Comparison of ENCODE assay signal across 17 cellular contexts in the genomic region with DNA sequence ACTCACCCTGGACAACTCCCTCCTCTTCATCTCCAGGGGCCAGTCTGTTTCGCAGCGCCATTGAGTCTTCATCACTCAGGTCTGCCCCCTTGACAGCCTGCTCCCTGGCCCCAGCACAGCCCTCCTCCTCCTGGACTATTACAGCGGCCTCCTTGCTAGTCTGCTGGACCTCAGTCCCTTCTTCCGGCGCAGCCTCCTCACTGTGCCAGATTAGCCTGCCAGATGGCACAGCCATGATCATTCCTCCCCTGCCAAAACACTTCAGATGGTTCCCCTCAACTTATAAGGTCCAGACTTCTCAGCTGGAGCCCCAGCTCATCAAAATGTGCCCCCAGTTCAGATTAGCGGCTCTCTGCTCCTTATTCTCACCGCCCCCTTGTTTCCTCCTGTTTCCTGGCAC. TPM values are rescaled to one million over a fixed set of nuclear protein-coding genes. Genes with fewer than 3 reads are reported as not detected.
DNase-seq lines count a peak whose midpoint lies in the region; ATAC-seq and TF ChIP-seq lines count a peak whose summit lies in the region.
"Had no signal": no experiment of that assay in that cellular context is flagged by ENCODE, and none has a peak within 500 bp of the region (broad histone marks: within the 10 kb centered on the region; RNA-seq: fewer than 3 reads in every experiment).

No MANE protein-coding gene starts in this region.

- TF ChIP-seq CTCF in fibroblast of pulmonary artery (IDR thresholded peaks at IDR 0.05; ENCODE audit: low read length, missing control alignments), result no peak

- DNase-seq in T-helper 1 cell (no peak), fibroblast of pulmonary artery (ENCODE audit: low read depth) (peak; percentile 47), pons (ENCODE audit: low spot score) (no peak), MV-4-11 (lab: John Stamatoyannopoulos, UW) (no peak)
- no peak for DNase-seq in activated CD8-positive, alpha-beta memory T cell treated with anti-CD3 and anti-CD28 coated beads, Interleukin-2, amount 10 ng/mL, durations not matched to agents 7 days and 5 days
- DNase-seq in stimulated activated effector memory CD8-positive, alpha-beta T cell treated with anti-CD3 and anti-CD28 coated beads, Interleukin-12 subunit alpha, Interleukin-12 subunit beta, amount 100 ng/mL, for 72 hours (ENCODE audit: low spot score in 2 of 2), result no peak
- DNase-seq: activated T-cell treated with anti-CD3 and anti-CD28 coated beads for 4 hours, aorta, DMS53, heart right ventricle, left colon, NCI-H1048, NCI-H526 treated with DMSO at 0.1 percent for 48 hours, nephron progenitor cell, SIG-M5 had no signal

- H3K4me3 Mint-ChIP-seq in T-helper 1 cell treated with Interleukin-12 subunit alpha and Interleukin-12 subunit beta and Interleukin-4 antibody, amounts not matched to agents 30 μg/mL and 1 μg/mL, for 36 hours, result no peak overlapping the region
- H3K4me3 Mint-ChIP-seq in activated CD8-positive, alpha-beta memory T cell treated with anti-CD3 and anti-CD28 coated beads, Interleukin-2, amount 10 ng/mL, durations not matched to agents 7 days and 5 days, result no peak overlapping the region
- no peak overlapping the region for H3K4me3 Mint-ChIP-seq in stimulated activated effector memory CD8-positive, alpha-beta T cell treated with anti-CD3 and anti-CD28 coated beads, Interleukin-12 subunit alpha, Interleukin-12 subunit beta, amount 100 ng/mL, for 72 hours
- H3K4me3 Mint-ChIP-seq: nephron progenitor cell had no signal

- peaks cover 5% of the 10 kb centered on the region for H3K4me1 Mint-ChIP-seq in T-helper 1 cell treated with Interleukin-12 subunit alpha and Interleukin-12 subunit beta and Interleukin-4 antibody, amounts not matched to agents 30 μg/mL and 1 μg/mL, for 36 hours (ENCODE audit: low read depth)
- no peaks in the 10 kb centered on the region for H3K4me1 Mint-ChIP-seq in activated CD8-positive, alpha-beta memory T cell treated with anti-CD3 and anti-CD28 coated beads, Interleukin-2, amount 10 ng/mL, durations not matched to agents 7 days and 5 days
- H3K4me1 Mint-ChIP-seq in stimulated activated effector memory CD8-positive, alpha-beta T cell treated with anti-CD3 and anti-CD28 coated beads, Interleukin-12 subunit alpha, Interleukin-12 subunit beta, amount 100 ng/mL, for 72 hours, result peaks cover 24% of the 10 kb centered on the region

- H3K36me3 Mint-ChIP-seq in T-helper 1 cell treated with Interleukin-12 subunit alpha and Interleukin-12 subunit beta and Interleukin-4 antibody, amounts not matched to agents 30 μg/mL and 1 μg/mL, for 36 hours (ENCODE audit: low read depth), result peaks cover 10% of the 10 kb centered on the region
- H3K36me3 Mint-ChIP-seq in activated CD8-positive, alpha-beta memory T cell treated with anti-CD3 and anti-CD28 coated beads, Interleukin-2, amount 10 ng/mL, durations not matched to agents 7 days and 5 days, result peaks cover 6% of the 10 kb centered on the region
- peaks cover 39% of the 10 kb centered on the region for H3K36me3 Mint-ChIP-seq in stimulated activated effector memory CD8-positive, alpha-beta T cell treated with anti-CD3 and anti-CD28 coated beads, Interleukin-12 subunit alpha, Interleukin-12 subunit beta, amount 100 ng/mL, for 72 hours

- no peaks in the 10 kb centered on the region for H3K9me3 Mint-ChIP-seq in T-helper 1 cell treated with Interleukin-12 subunit alpha and Interleukin-12 subunit beta and Interleukin-4 antibody, amounts not matched to agents 30 μg/mL and 1 μg/mL, for 36 hours
- no peaks in the 10 kb centered on the region for H3K9me3 Mint-ChIP-seq in activated CD8-positive, alpha-beta memory T cell treated with anti-CD3 and anti-CD28 coated beads, Interleukin-2, amount 10 ng/mL, durations not matched to agents 7 days and 5 days (ENCODE audit: low read depth)
- no peaks in the 10 kb centered on the region for H3K9me3 Mint-ChIP-seq in stimulated activated effector memory CD8-positive, alpha-beta T cell treated with anti-CD3 and anti-CD28 coated beads, Interleukin-12 subunit alpha, Interleukin-12 subunit beta, amount 100 ng/mL, for 72 hours
- H3K9me3 Mint-ChIP-seq: nephron progenitor cell had no signal

- peak overlapping the region; percentile 38 for H3K27ac Mint-ChIP-seq in T-helper 1 cell treated with Interleukin-12 subunit alpha and Interleukin-12 subunit beta and Interleukin-4 antibody, amounts not matched to agents 30 μg/mL and 1 μg/mL, for 36 hours
- H3K27ac Mint-ChIP-seq in activated CD8-positive, alpha-beta memory T cell treated with anti-CD3 and anti-CD28 coated beads, Interleukin-2, amount 10 ng/mL, durations not matched to agents 7 days and 5 days, result peak overlapping the region; percentile 15
- H3K27ac Mint-ChIP-seq in stimulated activated effector memory CD8-positive, alpha-beta T cell treated with anti-CD3 and anti-CD28 coated beads, Interleukin-12 subunit alpha, Interleukin-12 subunit beta, amount 100 ng/mL, for 72 hours, result peak overlapping the region; percentile 46
- H3K27ac Mint-ChIP-seq: nephron progenitor cell had no signal

- CTCF ChIA-PET in activated CD8-positive, alpha-beta memory T cell treated with anti-CD3 and anti-CD28 coated beads, Interleukin-2, amount 10 ng/mL, durations not matched to agents 7 days and 5 days (lab: Charles Lee), result interaction anchor here (0.7 kb wide), 1 partner anchor 247 kb away, joined by 3 read pairs; no protein-coding TSS in a partner anchor

- no peak for ATAC-seq in activated CD8-positive, alpha-beta memory T cell treated with anti-CD3 and anti-CD28 coated beads, Interleukin-2, amount 10 ng/mL, durations not matched to agents 7 days and 5 days
- no peak for ATAC-seq in stimulated activated effector memory CD8-positive, alpha-beta T cell treated with anti-CD3 and anti-CD28 coated beads, Interleukin-12 subunit alpha, Interleukin-12 subunit beta, amount 100 ng/mL, for 72 hours
- no peak for ATAC-seq in HG03135 (IDR thresholded peaks at IDR 0.05; ENCODE audit: unreplicated experiment)
- ATAC-seq: left colon had no signal

- H3K4me3 ChIP-seq in fibroblast of pulmonary artery (replicated peaks; ENCODE audit: low read depth, low read length), result no peak overlapping the region
- H3K4me3 ChIP-seq: heart right ventricle had no signal

- H3K27me3 Mint-ChIP-seq in T-helper 1 cell treated with Interleukin-12 subunit alpha and Interleukin-12 subunit beta and Interleukin-4 antibody, amounts not matched to agents 30 μg/mL and 1 μg/mL, for 36 hours (ENCODE audit: low read depth), result peaks cover 30% of the 10 kb centered on the region
- peaks cover 18% of the 10 kb centered on the region for H3K27me3 Mint-ChIP-seq in activated CD8-positive, alpha-beta memory T cell treated with anti-CD3 and anti-CD28 coated beads, Interleukin-2, amount 10 ng/mL, durations not matched to agents 7 days and 5 days

RNA-seq across cellular contexts. Expression of a gene that starts 7.0 kb away (rescaled TPM):
- total RNA-seq in activated CD8-positive, alpha-beta memory T cell treated with anti-CD3 and anti-CD28 coated beads, Interleukin-2, amount 10 ng/mL, durations not matched to agents 7 days and 5 days, result 1 to 10 TPM; 3.3 to 4.0 TPM

RNA-seq across cellular contexts. Expression of a gene that starts 28.7 kb away (rescaled TPM):
- 100 to 1,000 TPM; 148 to 194 TPM for total RNA-seq in activated CD8-positive, alpha-beta memory T cell treated with anti-CD3 and anti-CD28 coated beads, Interleukin-2, amount 10 ng/mL, durations not matched to agents 7 days and 5 days

RNA-seq across cellular contexts. Expression of a gene that starts 40.6 kb away (rescaled TPM):
- total RNA-seq in activated CD8-positive, alpha-beta memory T cell treated with anti-CD3 and anti-CD28 coated beads, Interleukin-2, amount 10 ng/mL, durations not matched to agents 7 days and 5 days, result 10 to 100 TPM; 19.6 to 36.1 TPM
